Comparison of ENCODE assay signal across 1 cellular context in genomic region chr10:2957785-2958184, GRCh38.
TF ChIP-seq lines count a peak whose summit lies in the region.

No MANE protein-coding gene starts in this region.

TF ChIP-seq in liver, 16 proteins besides CTCF, POLR2A, EP300 and RAD21 (continued from another document):
- no peak for TF ChIP-seq REST (IDR thresholded peaks at IDR 0.05)
- TF ChIP-seq RXRA (IDR thresholded peaks at IDR 0.05) = peak in 1 of 2 donors; percentile 6
- no peak for TF ChIP-seq FOXA1 (IDR thresholded peaks at IDR 0.05)
